Comparison of ENCODE assay signal across 25 cellular contexts in genomic region chr10:44459677-44460076, GRCh38.
DNase-seq lines count a peak whose midpoint lies in the region; ATAC-seq and TF ChIP-seq lines count a peak whose summit lies in the region.
"Had no signal": no experiment of that assay in that cellular context is flagged by ENCODE, and none has a peak within 500 bp of the region (broad histone marks: within the 10 kb centered on the region; RNA-seq: fewer than 3 reads in every experiment).

No MANE protein-coding gene starts in this region.

- TF ChIP-seq CTCF in adrenal gland (IDR thresholded peaks at IDR 0.05) (no peak), nephron progenitor cell (IDR thresholded peaks at IDR 0.05) (no peak), breast epithelium (IDR thresholded peaks at IDR 0.05) (no peak)

- no peaks in the 10 kb centered on the region for H3K27me3 ChIP-seq in adrenal gland
- H3K27me3 ChIP-seq in breast epithelium: no peaks in the 10 kb centered on the region
- H3K27me3 ChIP-seq: BE2C, BLaER1 had no signal

- H3K9me3 ChIP-seq in adrenal gland (replicated peaks in 1 of 3): no peaks in the 10 kb centered on the region
- no peaks in the 10 kb centered on the region for H3K9me3 ChIP-seq in breast epithelium
- H3K9me3 ChIP-seq: BE2C, BLaER1 had no signal

- peak overlapping the region; percentile 41 for H3K4me3 Mint-ChIP-seq in nephron progenitor cell
- H3K4me3 Mint-ChIP-seq: CD14-positive monocyte; CD4-positive, alpha-beta memory T cell; CD4-positive, CD25-positive, alpha-beta regulatory T cell; CD8-positive, alpha-beta memory T cell had no signal

- DNase-seq in adrenal gland: no peak
- DNase-seq in nephron progenitor cell: no peak
- no peak for DNase-seq in sciatic nerve (ENCODE audit: low spot score)
- no peak for DNase-seq in NCI-H1048 (lab: John Stamatoyannopoulos, UW)
- DNase-seq in breast epithelium (ENCODE audit: low spot score in 2 of 2): no peak
- DNase-seq in NCI-H524 treated with DMSO at 0.1 percent for 48 hours (lab: John Stamatoyannopoulos, UW): no peak
- no peak for DNase-seq in retina
- DNase-seq: 8988T; ACHN; BE2C; C1 segment of cervical spinal cord; CD4-positive, alpha-beta memory T cell; CD4-positive, CD25-positive, alpha-beta regulatory T cell; CD8-positive, alpha-beta memory T cell; COR-L47; DMS 273 treated with DMSO at 0.1 percent for 48 hours; DMS153; DMS53; DMS79; DND-41; EL; GDM1 had no signal

- H3K27ac ChIP-seq in adrenal gland (peak overlapping the region in 3 of 5 donors; percentile 50 to 69 (median 56)), breast epithelium (no peak overlapping the region)
- H3K27ac ChIP-seq: BLaER1 had no signal

- H3K36me3 Mint-ChIP-seq in nephron progenitor cell (ENCODE audit: low read depth): no peaks in the 10 kb centered on the region
- H3K36me3 Mint-ChIP-seq: CD14-positive monocyte; CD4-positive, alpha-beta memory T cell; CD4-positive, CD25-positive, alpha-beta regulatory T cell; CD8-positive, alpha-beta memory T cell had no signal

- H3K27me3 Mint-ChIP-seq in nephron progenitor cell (ENCODE audit: low read depth, poor library complexity): peaks cover 7% of the 10 kb centered on the region
- H3K27me3 Mint-ChIP-seq: CD4-positive, CD25-positive, alpha-beta regulatory T cell had no signal

- 15 to 21% (median 16%) methylated on average over 2 of the region's 2 CpGs for WGBS in adrenal gland, 4 donors

- peak; percentile 89 for ATAC-seq in sciatic nerve
- ATAC-seq: GM12878 had no signal

- H3K4me1 ChIP-seq in adrenal gland (replicated peaks in 1 of 2): peaks cover 21 to 28% of the 10 kb centered on the region in 2 donors
- H3K4me1 ChIP-seq in breast epithelium: no peaks in the 10 kb centered on the region
- H3K4me1 ChIP-seq: BE2C had no signal

- H3K4me1 Mint-ChIP-seq in nephron progenitor cell: peaks cover 41% of the 10 kb centered on the region
- H3K4me1 Mint-ChIP-seq: CD4-positive, alpha-beta memory T cell; CD8-positive, alpha-beta memory T cell had no signal

- intact Hi-C loops in adrenal gland (cut with DNase I): no loop called here
- intact Hi-C loops in sciatic nerve (cut with DNase I): no loop called here
- intact Hi-C loops in breast epithelium (cut with DNase I; ENCODE audit: low total_unique reads): no loop called here

- H3K36me3 ChIP-seq in adrenal gland (replicated peaks in 1 of 2): no peaks in the 10 kb centered on the region
- H3K36me3 ChIP-seq in breast epithelium: no peaks in the 10 kb centered on the region
- H3K36me3 ChIP-seq: BE2C, BLaER1 had no signal

- H3K9me3 Mint-ChIP-seq in nephron progenitor cell: peaks cover 21% of the 10 kb centered on the region

- H3K4me3 ChIP-seq in adrenal gland: no peak overlapping the region
- H3K4me3 ChIP-seq in breast epithelium: no peak overlapping the region
- H3K4me3 ChIP-seq: BLaER1, GM12878 had no signal

- TF ChIP-seq POLR2A in adrenal gland (IDR thresholded peaks at IDR 0.05): no peak
- TF ChIP-seq POLR2A in breast epithelium (IDR thresholded peaks at IDR 0.05): no peak

- H3K27ac Mint-ChIP-seq in nephron progenitor cell: peak overlapping the region; percentile 17
- H3K27ac Mint-ChIP-seq: CD14-positive monocyte; CD4-positive, alpha-beta memory T cell; CD4-positive, CD25-positive, alpha-beta regulatory T cell; CD8-positive, alpha-beta memory T cell had no signal

Comparison
In these comparisons a context has a peak if more than half of its experiments do, and no peak if none do; other contexts are left out.
1. H3K27ac ChIP-seq: peak in adrenal gland (3 of 5); none in breast epithelium (0 of 2).